In genomic region chr12:118015944-118016343, GRCh38 we compare ENCODE assay signal across 1 cellular context.
TF ChIP-seq lines count a peak whose summit lies in the region.

No MANE protein-coding gene starts in this region.

TF ChIP-seq in GM12878, 131 proteins besides CTCF, POLR2A, EP300 and RAD21:
- no peak for TF ChIP-seq PRDM15 (CRISPR knock-in tag; IDR thresholded peaks at IDR 0.05)
- TF ChIP-seq SUPT20H (IDR thresholded peaks at IDR 0.05; ENCODE audit: borderline replicate concordance, control insufficient read depth, low read depth, low read length): no peak
